ENCODE assay signal across 5 cellular contexts in the genomic region with DNA sequence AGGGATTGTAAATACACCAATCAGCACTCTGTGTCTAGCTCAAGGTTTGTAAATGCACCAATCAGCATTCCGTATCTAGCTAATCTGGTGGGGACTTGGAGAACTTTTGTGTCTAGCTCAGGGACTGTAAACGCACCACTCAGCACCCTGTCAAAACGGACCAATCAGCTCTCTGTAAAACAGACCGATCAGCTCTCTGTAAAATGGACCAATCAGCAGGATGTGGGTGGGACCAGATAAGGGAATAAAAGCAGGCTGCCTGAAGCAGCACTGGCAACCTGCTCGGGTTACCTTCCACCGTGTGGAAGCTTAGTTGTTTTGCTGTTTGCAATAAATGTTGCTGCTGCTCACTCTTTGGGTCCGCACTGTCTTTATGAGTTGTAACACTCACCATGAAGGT.
A peak's percentile ranks its signal among the peaks of the same experiment; 100 is the strongest.
DNase-seq lines count a peak whose midpoint lies in the region; ATAC-seq and TF ChIP-seq lines count a peak whose summit lies in the region.
"Not testable (repeated sequence)": the region's sequence is repeated elsewhere in the genome, so short reads cannot be mapped to it uniquely, and the experiment has no call there.

No MANE protein-coding gene starts in this region.

- H3K4me2 ChIP-seq in DND-41 (ENCODE audit: insufficient read depth, low read length); neural progenitor cell: not testable (repeated sequence)

- CTCF ChIA-PET in WTC11 (lab: Charles Lee) = interaction anchor here (1.3 kb wide), 1 partner anchor 138 kb away, joined by 3 read pairs; no protein-coding TSS in a partner anchor

- not testable (repeated sequence) for TF ChIP-seq CTCF in DND-41 (IDR thresholded peaks at IDR 0.05; ENCODE audit: borderline replicate concordance, extremely low read depth, low read length, poor library complexity, severe bottlenecking); WTC11 (IDR thresholded peaks at IDR 0.05); nephron progenitor cell (IDR thresholded peaks at IDR 0.05); neural progenitor cell (IDR thresholded peaks at IDR 0.05)

- peaks cover 25% of the 10 kb centered on the region for H3K9me3 Mint-ChIP-seq in WTC11
- not testable (repeated sequence) for H3K9me3 Mint-ChIP-seq in nephron progenitor cell; stimulated activated naive B cell treated with anti-CD40 and anti-IgM and Interleukin-4, amounts not matched to agents 10 μg/mL and 1 μg/mL and 100 μg/mL, for 72 hours
- peaks cover 37% of the 10 kb centered on the region for H3K9me3 Mint-ChIP-seq in neural progenitor cell

- not testable (repeated sequence) for H3K4me3 Mint-ChIP-seq in WTC11; nephron progenitor cell; neural progenitor cell; stimulated activated naive B cell treated with anti-CD40 and anti-IgM and Interleukin-4, amounts not matched to agents 10 μg/mL and 1 μg/mL and 100 μg/mL, for 72 hours

- not testable (repeated sequence) for H4K20me1 ChIP-seq in DND-41 (ENCODE audit: insufficient read depth, low read length); neural progenitor cell (ENCODE audit: low read depth)

- ATAC-seq in DND-41 (ENCODE audit: insufficient read depth, low read depth); WTC11; stimulated activated naive B cell treated with anti-CD40 and anti-IgM and Interleukin-4, amounts not matched to agents 10 μg/mL and 1 μg/mL and 100 μg/mL, for 72 hours (replicated peaks): not testable (repeated sequence)

- POLR2A ChIA-PET in WTC11 (lab: Charles Lee) = not testable (repeated sequence)

- not testable (repeated sequence) for H3K9me3 ChIP-seq in DND-41 (ENCODE audit: insufficient read depth, low read length, severe bottlenecking); neural progenitor cell (ENCODE audit: low read depth)

- H2AFZ ChIP-seq in DND-41 (ENCODE audit: low read depth, low read length); neural progenitor cell (replicated peaks): not testable (repeated sequence)

- not testable (repeated sequence) for H3K4me1 ChIP-seq in DND-41 (ENCODE audit: insufficient read depth, low read length)
- peaks cover 27% of the 10 kb centered on the region for H3K4me1 ChIP-seq in neural progenitor cell

- H3K9ac ChIP-seq in DND-41 (ENCODE audit: low read depth, low read length); neural progenitor cell: not testable (repeated sequence)

- H3K36me3 Mint-ChIP-seq in WTC11 = peaks cover 30% of the 10 kb centered on the region
- not testable (repeated sequence) for H3K36me3 Mint-ChIP-seq in nephron progenitor cell (ENCODE audit: low read depth); stimulated activated naive B cell treated with anti-CD40 and anti-IgM and Interleukin-4, amounts not matched to agents 10 μg/mL and 1 μg/mL and 100 μg/mL, for 72 hours
- peaks cover 15% of the 10 kb centered on the region for H3K36me3 Mint-ChIP-seq in neural progenitor cell

- H3K36me3 ChIP-seq in DND-41 (ENCODE audit: insufficient read depth, low read length); neural progenitor cell: not testable (repeated sequence)

- not testable (repeated sequence) for H3K27me3 ChIP-seq in DND-41 (ENCODE audit: insufficient read depth, low read length, poor library complexity); neural progenitor cell

- H3K4me1 Mint-ChIP-seq in WTC11 (peaks cover 34% of the 10 kb centered on the region), nephron progenitor cell (peaks cover 53% of the 10 kb centered on the region), neural progenitor cell (peaks cover 56% of the 10 kb centered on the region)
- H3K4me1 Mint-ChIP-seq in stimulated activated naive B cell treated with anti-CD40 and anti-IgM and Interleukin-4, amounts not matched to agents 10 μg/mL and 1 μg/mL and 100 μg/mL, for 72 hours = not testable (repeated sequence)

- H3K27me3 Mint-ChIP-seq in WTC11 (ENCODE audit: low read depth); nephron progenitor cell (ENCODE audit: low read depth, poor library complexity): not testable (repeated sequence)
- peaks cover 16% of the 10 kb centered on the region for H3K27me3 Mint-ChIP-seq in neural progenitor cell (ENCODE audit: insufficient read depth, low read depth)
- H3K27me3 Mint-ChIP-seq in stimulated activated naive B cell treated with anti-CD40 and anti-IgM and Interleukin-4, amounts not matched to agents 10 μg/mL and 1 μg/mL and 100 μg/mL, for 72 hours = peaks cover 16 to 31% of the 10 kb centered on the region in 2 donors

- peak; percentile 4 for DNase-seq in DND-41
- not testable (repeated sequence) for DNase-seq in WTC11 (ENCODE audit: low spot score); nephron progenitor cell; neural progenitor cell (ENCODE audit: low spot score); stimulated activated naive B cell treated with anti-CD40 and anti-IgM and Interleukin-4, amounts not matched to agents 10 μg/mL and 1 μg/mL and 100 μg/mL, for 72 hours

- peaks cover 42% of the 10 kb centered on the region for H3F3A ChIP-seq in neural progenitor cell (ENCODE audit: low read depth)

- not testable (repeated sequence) for H3K27ac ChIP-seq in DND-41 (ENCODE audit: low read length); neural progenitor cell

- not testable (repeated sequence) for H3K4me3 ChIP-seq in DND-41 (ENCODE audit: low read depth in 1 of 2, low read length in 2 of 2); neural progenitor cell

- not testable (repeated sequence) for H3K79me2 ChIP-seq in DND-41 (ENCODE audit: insufficient read depth, low read length); neural progenitor cell (ENCODE audit: low read depth)

- not testable (repeated sequence) for H3K27ac Mint-ChIP-seq in WTC11
- H3K27ac Mint-ChIP-seq in nephron progenitor cell = peak overlapping the region; percentile 91
- peak overlapping the region; percentile 47 for H3K27ac Mint-ChIP-seq in neural progenitor cell
- H3K27ac Mint-ChIP-seq in stimulated activated naive B cell treated with anti-CD40 and anti-IgM and Interleukin-4, amounts not matched to agents 10 μg/mL and 1 μg/mL and 100 μg/mL, for 72 hours = peak overlapping the region; percentile 9

TF ChIP-seq in WTC11, 78 proteins besides CTCF, POLR2A, EP300 and RAD21:
- peak; percentile 72 for TF ChIP-seq NFYB (CRISPR knock-in tag; conservative IDR thresholded peaks at IDR 0.05; ENCODE audit: low read depth)
TF ChIP-seq in WTC11: peak in this region for 1; not testable (repeated sequence) for 77.
